ENCODE assay signal across 8 cellular contexts in genomic region chr6:3456794-3457709, GRCh38. TPM values are rescaled to one million over a fixed set of nuclear protein-coding genes. Genes with fewer than 3 reads are reported as not detected.
DNase-seq lines count a peak whose midpoint lies in the region; ATAC-seq and TF ChIP-seq lines count a peak whose summit lies in the region.

A gene with protein sequence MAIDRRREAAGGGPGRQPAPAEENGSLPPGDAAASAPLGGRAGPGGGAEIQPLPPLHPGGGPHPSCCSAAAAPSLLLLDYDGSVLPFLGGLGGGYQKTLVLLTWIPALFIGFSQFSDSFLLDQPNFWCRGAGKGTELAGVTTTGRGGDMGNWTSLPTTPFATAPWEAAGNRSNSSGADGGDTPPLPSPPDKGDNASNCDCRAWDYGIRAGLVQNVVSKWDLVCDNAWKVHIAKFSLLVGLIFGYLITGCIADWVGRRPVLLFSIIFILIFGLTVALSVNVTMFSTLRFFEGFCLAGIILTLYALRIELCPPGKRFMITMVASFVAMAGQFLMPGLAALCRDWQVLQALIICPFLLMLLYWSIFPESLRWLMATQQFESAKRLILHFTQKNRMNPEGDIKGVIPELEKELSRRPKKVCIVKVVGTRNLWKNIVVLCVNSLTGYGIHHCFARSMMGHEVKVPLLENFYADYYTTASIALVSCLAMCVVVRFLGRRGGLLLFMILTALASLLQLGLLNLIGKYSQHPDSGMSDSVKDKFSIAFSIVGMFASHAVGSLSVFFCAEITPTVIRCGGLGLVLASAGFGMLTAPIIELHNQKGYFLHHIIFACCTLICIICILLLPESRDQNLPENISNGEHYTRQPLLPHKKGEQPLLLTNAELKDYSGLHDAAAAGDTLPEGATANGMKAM (minus strand): TSS chr6:3457050. CDS start chr6:3456559, 491 bp downstream.

- peak; percentile 64 for ATAC-seq in GM19351 (IDR thresholded peaks at IDR 0.05; ENCODE audit: unreplicated experiment)
- peak; percentile 85 for ATAC-seq in left lobe of liver

- peak; percentile 13 for TF ChIP-seq CTCF in AG10803 (conservative IDR thresholded peaks at IDR 0.05; ENCODE audit: low read length)
- peak; percentile 35 for TF ChIP-seq CTCF in choroid plexus epithelial cell (conservative IDR thresholded peaks at IDR 0.05; ENCODE audit: low read depth, low read length)

- H3K4me3 ChIP-seq in AG10803 (ENCODE audit: low read length) (peak within 1 kb of the TSS; percentile 76), choroid plexus epithelial cell (ENCODE audit: low read depth, low read length) (peak within 1 kb of the TSS; percentile 73)

- DNase-seq in AG10803 (ENCODE audit: low read depth): peak; percentile 24
- peak; percentile 56 to 79 for DNase-seq in NCI-H1930 (lab: John Stamatoyannopoulos, UW)
- DNase-seq in activated CD4-positive, CD25-positive, alpha-beta regulatory T cell treated with anti-CD3 and anti-CD28 coated beads, Interleukin-2, amount 50 U/mL, for 72 hours: peak; percentile 65
- DNase-seq in choroid plexus epithelial cell (ENCODE audit: low read depth): peak; percentile 46
- DNase-seq in left lobe of liver (ENCODE audit: low spot score): peak; percentile 88
- peak; percentile 75 to 79 for DNase-seq in stimulated activated CD4-positive, alpha-beta T cell treated with anti-CD3 and anti-CD28 coated beads, Interleukin-2, amount 100 ng/mL, for 24 hours
- no peak for DNase-seq in KG1 (lab: John Stamatoyannopoulos, UW)

RNA-seq across cellular contexts. Expression of the gene that starts here (rescaled TPM):
- total RNA-seq in left lobe of liver: 16.9 TPM
